ENCODE assay signal across 8 cellular contexts in genomic region chr6:75283907-75284284, GRCh38. TPM values are rescaled to one million over a fixed set of nuclear protein-coding genes. Genes with fewer than 3 reads are reported as not detected.
DNase-seq lines count a peak whose midpoint lies in the region; ATAC-seq and TF ChIP-seq lines count a peak whose summit lies in the region.

No MANE protein-coding gene starts in this region.

- H3K4ac ChIP-seq in neuronal stem cell (ENCODE audit: low read length): no peak overlapping the region

- peaks cover 50% of the 10 kb centered on the region for H3K4me1 Mint-ChIP-seq in CD8-positive, alpha-beta T cell (ENCODE audit: low read depth)

- no peaks in the 10 kb centered on the region for H3K9me3 Mint-ChIP-seq in CD8-positive, alpha-beta T cell

- no peak overlapping the region for H4K91ac ChIP-seq in neuronal stem cell (ENCODE audit: low read depth, low read length, poor library complexity)

- H3K27me3 Mint-ChIP-seq in CD8-positive, alpha-beta T cell (ENCODE audit: low read depth): no peaks in the 10 kb centered on the region

- H3K14ac ChIP-seq in neuronal stem cell (ENCODE audit: low read length): no peak overlapping the region

- POLR2A ChIA-PET in CD8-positive, alpha-beta T cell (lab: Charles Lee): interaction anchor here (1.7 to 3.2 kb wide), 4 partner anchors 13 to 1763 kb away, joined by 6 to 12 read pairs (median 10); partner anchors contain the start of genes COX7A2, EEF1A1 and SENP6

- no peak overlapping the region for H2BK12ac ChIP-seq in neuronal stem cell (ENCODE audit: low read length)

- H3K27me3 ChIP-seq in CD8-positive, alpha-beta T cell (ENCODE audit: insufficient read depth, low read length): no peaks in the 10 kb centered on the region
- H3K27me3 ChIP-seq in MG63: no peaks in the 10 kb centered on the region
- no peaks in the 10 kb centered on the region for H3K27me3 ChIP-seq in ectodermal cell (ENCODE audit: control insufficient read depth, insufficient read depth, low read length, poor library complexity, severe bottlenecking)
- no peaks in the 10 kb centered on the region for H3K27me3 ChIP-seq in neuronal stem cell (ENCODE audit: control insufficient read depth in 3 of 3, insufficient read depth in 3 of 3, low read depth in 1 of 3, low read length in 3 of 3)

- H3K4me3 Mint-ChIP-seq in CD8-positive, alpha-beta T cell: no peak overlapping the region

- H2BK120ac ChIP-seq in neuronal stem cell (ENCODE audit: low read depth, low read length): no peak overlapping the region

- H3K18ac ChIP-seq in neuronal stem cell (ENCODE audit: low read length): no peak overlapping the region

- peak overlapping the region; percentile 72 for H3K27ac ChIP-seq in CD8-positive, alpha-beta T cell (ENCODE audit: low read depth, low read length)
- H3K27ac ChIP-seq in ectodermal cell (ENCODE audit: insufficient read depth, low read depth, low read length, poor library complexity, severe bottlenecking) (peak overlapping the region; percentile 68), neuronal stem cell (replicated peaks; ENCODE audit: low read length) (peak overlapping the region; percentile 77)

- H2AFZ ChIP-seq in neuronal stem cell (ENCODE audit: low read length): peak overlapping the region; percentile 89

- H3K27ac Mint-ChIP-seq in CD8-positive, alpha-beta T cell: no peak overlapping the region

- no peak overlapping the region for H2AK5ac ChIP-seq in neuronal stem cell (ENCODE audit: low read depth, low read length)

- peak overlapping the region; percentile 51 for H3K4me2 ChIP-seq in neuronal stem cell (ENCODE audit: insufficient read depth, low read length, poor library complexity, severe bottlenecking)

- peaks cover 48% of the 10 kb centered on the region for H3K4me1 ChIP-seq in CD8-positive, alpha-beta T cell (ENCODE audit: insufficient read depth, low read length)
- H3K4me1 ChIP-seq in ectodermal cell (ENCODE audit: control insufficient read depth, insufficient read depth, low read length) (peaks cover 7% of the 10 kb centered on the region), neuronal stem cell (ENCODE audit: control insufficient read depth in 2 of 2, insufficient read depth in 1 of 2, low read depth in 1 of 2, low read length in 2 of 2) (peaks cover 1 to 15% of the 10 kb centered on the region in 2 donors)

- H2BK15ac ChIP-seq in neuronal stem cell (ENCODE audit: low read length): no peak overlapping the region

- peaks cover 2% of the 10 kb centered on the region for H3K36me3 Mint-ChIP-seq in CD8-positive, alpha-beta T cell

- no peak overlapping the region for H2BK5ac ChIP-seq in neuronal stem cell (ENCODE audit: low read length)

- no peaks in the 10 kb centered on the region for H3K9me3 ChIP-seq in CD8-positive, alpha-beta T cell (ENCODE audit: low read length)
- H3K9me3 ChIP-seq in MG63 (no peaks in the 10 kb centered on the region), ectodermal cell (ENCODE audit: control insufficient read depth, low read length) (no peaks in the 10 kb centered on the region), neuronal stem cell (replicated peaks in 1 of 2; ENCODE audit: control insufficient read depth in 2 of 2, insufficient read depth in 1 of 2, low read depth in 1 of 2, low read length in 2 of 2) (no peaks in the 10 kb centered on the region)

- H4K8ac ChIP-seq in neuronal stem cell (ENCODE audit: low read depth, low read length): no peak overlapping the region

- WGBS in ectodermal cell, 2 experiments: 0% methylated on average over 10 of the region's 10 CpGs
- no CpG with 5 or more reads among the region's 10 CpGs for WGBS in neuronal stem cell (ENCODE audit: extremely low coverage in 2 of 2, insufficient read length in 2 of 2, insufficient replicate concordance in 1 of 2), 2 donors

- TF ChIP-seq CTCF in CD8-positive, alpha-beta T cell (IDR thresholded peaks at IDR 0.05): no peak

- H3K79me1 ChIP-seq in neuronal stem cell (ENCODE audit: low read depth, low read length): peaks cover 6% of the 10 kb centered on the region

- peak overlapping the region; percentile 84 for H3K9ac ChIP-seq in neuronal stem cell (ENCODE audit: low read depth, low read length, poor library complexity)

- no peaks in the 10 kb centered on the region for H3K36me3 ChIP-seq in CD8-positive, alpha-beta T cell (ENCODE audit: insufficient read depth, low read length)
- H3K36me3 ChIP-seq in MG63 (0 out of 2 replicates have a peak, but pooled peaks cover 5% of the 10 kb centered on the region), ectodermal cell (ENCODE audit: control insufficient read depth, insufficient read depth, low read length) (no peaks in the 10 kb centered on the region), neuronal stem cell (replicated peaks in 1 of 2; ENCODE audit: control insufficient read depth in 2 of 2, insufficient read depth in 2 of 2, low read length in 2 of 2) (peaks cover 0 to 4% of the 10 kb centered on the region in 2 donors)

- ATAC-seq in CD8-positive, alpha-beta T cell: no peak
- ATAC-seq in HG03280 (IDR thresholded peaks at IDR 0.05; ENCODE audit: unreplicated experiment): no peak
- ATAC-seq in GM18498 (IDR thresholded peaks at IDR 0.05; ENCODE audit: unreplicated experiment): no peak
- ATAC-seq in GM19452 (IDR thresholded peaks at IDR 0.05; ENCODE audit: unreplicated experiment): no peak

- no peak overlapping the region for H3K23ac ChIP-seq in neuronal stem cell (ENCODE audit: low read depth, low read length, poor library complexity)

- H3K4me3 ChIP-seq in CD8-positive, alpha-beta T cell (ENCODE audit: low read depth, low read length): peak overlapping the region; percentile 65
- peak overlapping the region; percentile 89 for H3K4me3 ChIP-seq in MG63
- H3K4me3 ChIP-seq in ectodermal cell (ENCODE audit: insufficient read depth, low read depth, low read length): peak overlapping the region; percentile 72
- peak overlapping the region; percentile 90 to 94 for H3K4me3 ChIP-seq in neuronal stem cell (ENCODE audit: low read length in 2 of 2)

- CTCF ChIA-PET in CD8-positive, alpha-beta T cell (lab: Charles Lee): interaction anchor here (1.1 to 1.7 kb wide), 3 partner anchors 9 to 41 kb away, joined by 3 to 6 read pairs (median 3); no protein-coding TSS in a partner anchor

- peak in 2 of 7 experiments; percentile 20 to 34 for DNase-seq in CD8-positive, alpha-beta T cell
- no peak for DNase-seq in MG63
- no peak for DNase-seq in neuronal stem cell (ENCODE audit: low spot score)
- DNase-seq in GDM1 (lab: John Stamatoyannopoulos, UW): no peak

- intact Hi-C loops in CD8-positive, alpha-beta T cell (cut with DNase I, micrococcal nuclease): loop anchor here (1.0 to 2.0 kb wide), 7 partner anchors 16 to 1823 kb away; partner anchors contain the start of genes COX7A2 (in 1 of the 2), MTO1 (in 1 of the 2) and SLC17A5 (in 1 of the 2)

RNA-seq across cellular contexts. Expression of gene TMEM30A, which starts 0.7 kb away (rescaled TPM):
- total RNA-seq in CD8-positive, alpha-beta T cell: 10 to 100 TPM; 19.4 to 27.1 TPM
- total RNA-seq in MG63 (2014; rRNA removed; shearing (Covaris generic); ENCODE audit: low replicate concordance): 73.1 and 113 TPM in 2 replicates
- polyA plus RNA-seq in ectodermal cell (2013, experiment 1 of 4): 63.7 TPM
- 78.4 TPM for polyA plus RNA-seq in ectodermal cell (2013, experiment 2 of 4)
- 64.4 TPM for polyA plus RNA-seq in ectodermal cell (2013, experiment 3 of 4)
- polyA plus RNA-seq in ectodermal cell (2013, experiment 4 of 4): 68.6 TPM
- 37.6 TPM for polyA plus RNA-seq in neuronal stem cell (2013, experiment 1 of 2)
- polyA plus RNA-seq in neuronal stem cell (2013, experiment 2 of 2): 37.5 TPM

RNA-seq across cellular contexts. Expression of gene COX7A2, which starts 40.3 kb away (rescaled TPM):
- 100 to 1,000 TPM; 221 to 229 TPM for total RNA-seq in CD8-positive, alpha-beta T cell
- 187 and 302 TPM in 2 replicates for total RNA-seq in MG63 (2014; rRNA removed; shearing (Covaris generic); ENCODE audit: low replicate concordance)
- polyA plus RNA-seq in ectodermal cell (2013, experiment 1 of 4): 212 TPM
- 212 TPM for polyA plus RNA-seq in ectodermal cell (2013, experiment 2 of 4)
- 205 TPM for polyA plus RNA-seq in ectodermal cell (2013, experiment 3 of 4)
- 217 TPM for polyA plus RNA-seq in ectodermal cell (2013, experiment 4 of 4)
- 1,152 TPM for polyA plus RNA-seq in neuronal stem cell (2013, experiment 1 of 2)
- 1,071 TPM for polyA plus RNA-seq in neuronal stem cell (2013, experiment 2 of 2)
